ENCODE assay signal across 11 cellular contexts in genomic region chr19:29927944-29928669, GRCh38. TPM values are rescaled to one million over a fixed set of nuclear protein-coding genes. Genes with fewer than 3 reads are reported as not detected.
DNase-seq lines count a peak whose midpoint lies in the region; ATAC-seq and TF ChIP-seq lines count a peak whose summit lies in the region.
"Had no signal": no experiment of that assay in that cellular context is flagged by ENCODE, and none has a peak within 500 bp of the region (broad histone marks: within the 10 kb centered on the region; RNA-seq: fewer than 3 reads in every experiment).

No MANE protein-coding gene starts in this region.

- ATAC-seq in GM18907 (IDR thresholded peaks at IDR 0.05; ENCODE audit: unreplicated experiment) (peak; percentile 55), HG02610 (IDR thresholded peaks at IDR 0.05; ENCODE audit: unreplicated experiment) (peak; percentile 35), HG03097 (IDR thresholded peaks at IDR 0.05; ENCODE audit: low FRiP score, unreplicated experiment) (no peak)

- no peak for TF ChIP-seq CTCF in WI38 (IDR thresholded peaks at IDR 0.05; ENCODE audit: low read depth, low read length)

- DNase-seq in putamen (ENCODE audit: low spot score): peak; percentile 12
- DNase-seq in ureter (ENCODE audit: low spot score): no peak
- DNase-seq in kidney glomerular epithelial cell (lab: John Stamatoyannopoulos, UW): no peak
- DNase-seq: activated CD8-positive, alpha-beta memory T cell treated with anti-CD3 and anti-CD28 coated beads, Interleukin-2, amount 50 U/mL, for 48 hours; NCI-H187 treated with DMSO at 0.1 percent for 48 hours; occipital lobe had no signal

- peak overlapping the region; percentile 30; the same call in 1 of the 2 replicates for H3K4me3 ChIP-seq in WI38 (ENCODE audit: low read depth, low read length)
- H3K4me3 ChIP-seq: SJSA1 had no signal

RNA-seq across cellular contexts. Expression of gene URI1, which starts 13.9 kb away (rescaled TPM):
- 75.8 TPM for total RNA-seq in ureter
